ENCODE assay signal across 8 cellular contexts in the genomic region with DNA sequence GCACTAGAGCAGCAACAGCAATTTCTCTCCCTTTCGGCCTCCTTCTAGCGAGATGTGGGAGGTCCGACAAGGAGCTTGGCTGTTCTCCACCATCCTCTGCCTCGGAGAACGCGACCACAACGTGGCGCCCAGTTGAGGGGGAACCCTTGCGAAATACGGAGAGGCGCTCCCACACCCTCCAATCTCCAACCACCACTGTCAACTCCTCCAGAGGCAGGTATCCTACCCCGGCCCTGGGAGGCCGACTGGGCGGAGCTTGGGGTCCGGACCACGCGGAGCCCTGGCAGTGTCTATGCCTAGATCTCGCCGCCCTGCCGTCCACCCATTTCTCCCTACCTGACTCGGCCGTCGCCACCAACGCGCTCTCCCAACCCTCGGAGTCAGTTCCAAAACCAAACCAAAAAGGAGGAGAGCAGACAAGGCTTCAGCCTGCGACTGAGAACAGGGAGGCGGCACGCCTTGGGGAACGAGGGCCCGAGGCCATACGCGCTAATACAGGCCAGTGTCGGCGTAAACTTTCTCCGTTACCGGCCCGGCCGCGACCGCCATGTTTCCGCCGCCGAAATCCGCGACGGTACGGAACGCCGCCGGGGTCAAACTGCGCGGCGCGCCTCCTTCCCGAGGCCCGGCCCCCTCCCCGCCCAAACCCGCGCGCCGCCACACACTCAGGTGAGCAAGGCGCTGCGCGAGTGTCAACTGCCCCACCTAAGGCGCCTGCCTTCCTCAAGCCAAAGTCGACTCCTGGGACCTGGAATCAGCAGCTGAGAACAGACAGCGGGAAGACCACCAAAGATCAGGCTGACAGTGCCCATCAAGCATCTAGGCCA. TPM values are rescaled to one million over a fixed set of nuclear protein-coding genes. Genes with fewer than 3 reads are reported as not detected.
A peak's percentile ranks its signal among the peaks of the same experiment; 100 is the strongest.
DNase-seq lines count a peak whose midpoint lies in the region; ATAC-seq, FAIRE-seq and TF ChIP-seq lines count a peak whose summit lies in the region.

A gene with protein sequence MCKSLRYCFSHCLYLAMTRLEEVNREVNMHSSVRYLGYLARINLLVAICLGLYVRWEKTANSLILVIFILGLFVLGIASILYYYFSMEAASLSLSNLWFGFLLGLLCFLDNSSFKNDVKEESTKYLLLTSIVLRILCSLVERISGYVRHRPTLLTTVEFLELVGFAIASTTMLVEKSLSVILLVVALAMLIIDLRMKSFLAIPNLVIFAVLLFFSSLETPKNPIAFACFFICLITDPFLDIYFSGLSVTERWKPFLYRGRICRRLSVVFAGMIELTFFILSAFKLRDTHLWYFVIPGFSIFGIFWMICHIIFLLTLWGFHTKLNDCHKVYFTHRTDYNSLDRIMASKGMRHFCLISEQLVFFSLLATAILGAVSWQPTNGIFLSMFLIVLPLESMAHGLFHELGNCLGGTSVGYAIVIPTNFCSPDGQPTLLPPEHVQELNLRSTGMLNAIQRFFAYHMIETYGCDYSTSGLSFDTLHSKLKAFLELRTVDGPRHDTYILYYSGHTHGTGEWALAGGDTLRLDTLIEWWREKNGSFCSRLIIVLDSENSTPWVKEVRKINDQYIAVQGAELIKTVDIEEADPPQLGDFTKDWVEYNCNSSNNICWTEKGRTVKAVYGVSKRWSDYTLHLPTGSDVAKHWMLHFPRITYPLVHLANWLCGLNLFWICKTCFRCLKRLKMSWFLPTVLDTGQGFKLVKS (minus strand): TSS at position 570 of the 827 bp plus-strand sequence. CDS start 5,568 bp downstream, outside the sequence.

- H3K4me2 ChIP-seq in neural progenitor cell = peak within 1 kb of the TSS; percentile 82

- no peaks in the 10 kb centered on the region for H3K27me3 Mint-ChIP-seq in neural progenitor cell (ENCODE audit: insufficient read depth, low read depth)

- peak within 1 kb of the TSS; percentile 96 for H2AFZ ChIP-seq in neural progenitor cell (replicated peaks)

- H3K9ac ChIP-seq in neural progenitor cell = peak within 1 kb of the TSS; percentile 76
- H3K9ac ChIP-seq in stomach smooth muscle (ENCODE audit: low read length in 2 of 2) = peak within 1 kb of the TSS; percentile 91 to 98

- peaks cover 29% of the 10 kb centered on the region for H3K79me2 ChIP-seq in neural progenitor cell (ENCODE audit: low read depth)

- peaks cover 16% of the 10 kb centered on the region for H3K4me1 Mint-ChIP-seq in neural progenitor cell

- no peaks in the 10 kb centered on the region for H3K9me3 Mint-ChIP-seq in neural progenitor cell

- peak; percentile 96 for ATAC-seq in foreskin keratinocyte

- no peaks in the 10 kb centered on the region for H4K20me1 ChIP-seq in neural progenitor cell (ENCODE audit: low read depth)

- no peak for FAIRE-seq in H54 (lab: Jason Lieb, UNC)

- peak within 1 kb of the TSS; percentile 61 for H3K27ac Mint-ChIP-seq in neural progenitor cell

- peaks cover 12% of the 10 kb centered on the region for H3F3A ChIP-seq in neural progenitor cell (ENCODE audit: low read depth)

- H3K9me3 ChIP-seq in SJCRH30 (replicated peaks) (no peaks in the 10 kb centered on the region), neural progenitor cell (ENCODE audit: low read depth) (no peaks in the 10 kb centered on the region), stomach smooth muscle (ENCODE audit: control insufficient read depth in 2 of 2, low read length in 2 of 2) (no peaks in the 10 kb centered on the region)

- H3K36me3 ChIP-seq in SJCRH30 (no peaks in the 10 kb centered on the region), neural progenitor cell (no peaks in the 10 kb centered on the region), stomach smooth muscle (ENCODE audit: control insufficient read depth in 2 of 2, insufficient read depth in 2 of 2, low read length in 2 of 2) (no peaks in the 10 kb centered on the region)

- H3K27me3 ChIP-seq in SJCRH30 (no peaks in the 10 kb centered on the region), foreskin keratinocyte (no peaks in the 10 kb centered on the region), neural progenitor cell (no peaks in the 10 kb centered on the region), stomach smooth muscle (ENCODE audit: control insufficient read depth in 1 of 2, insufficient read depth in 2 of 2, low read length in 2 of 2) (no peaks in the 10 kb centered on the region)

- TF ChIP-seq POLR2A in H54 (IDR thresholded peaks at IDR 0.05; ENCODE audit: low read depth, low read length) = peak; percentile 82

- H3K4me3 ChIP-seq in SJCRH30 (peak within 1 kb of the TSS; percentile 80), neural progenitor cell (peak within 1 kb of the TSS; percentile 59), stomach smooth muscle (ENCODE audit: low read length in 2 of 2) (peak within 1 kb of the TSS; percentile 74 to 99)

- H3K4me1 ChIP-seq in SJCRH30 (0 out of 2 replicates have a peak, but pooled peaks cover 3% of the 10 kb centered on the region), foreskin keratinocyte (peaks cover 9% of the 10 kb centered on the region), neural progenitor cell (no peaks in the 10 kb centered on the region), stomach smooth muscle (ENCODE audit: control insufficient read depth, insufficient read depth, low read length) (peaks cover 11% of the 10 kb centered on the region)

- TF ChIP-seq CTCF in foreskin keratinocyte (conservative IDR thresholded peaks at IDR 0.05) (no peak), neural progenitor cell (IDR thresholded peaks at IDR 0.05) (no peak)

- H3K36me3 Mint-ChIP-seq in neural progenitor cell = peaks cover 6% of the 10 kb centered on the region

- H3K4me3 Mint-ChIP-seq in neural progenitor cell = peak within 1 kb of the TSS; percentile 91

- peak; percentile 84 for DNase-seq in ELR (ENCODE audit: low read depth)
- DNase-seq in H54 (ENCODE audit: insufficient read length, low spot score) = peak; percentile 33
- DNase-seq in LoVo (ENCODE audit: low spot score) = peak; percentile 88
- peak; percentile 87 for DNase-seq in SJCRH30
- peak; percentile 76 for DNase-seq in activated gamma-delta T cell treated with anti-CD3 and anti-CD28 coated beads, Interleukin-2, amount 50 U/mL, for 16 hours (ENCODE audit: low read depth)
- peak; percentile 70 to 87 for DNase-seq in foreskin keratinocyte
- DNase-seq in neural progenitor cell (ENCODE audit: low spot score) = peak; percentile 82

- H3K27ac ChIP-seq in SJCRH30 (peak within 1 kb of the TSS; percentile 88), foreskin keratinocyte (peak within 1 kb of the TSS; percentile 83), neural progenitor cell (peak within 1 kb of the TSS; percentile 83), stomach smooth muscle (ENCODE audit: low read length) (peak within 1 kb of the TSS; percentile 74)

RNA-seq across cellular contexts. Expression of the gene that starts here (rescaled TPM):
- 15.5 and 16.4 TPM in 2 replicates for total RNA-seq in SJCRH30 (2014; rRNA removed; shearing (Covaris generic))
- total RNA-seq in foreskin keratinocyte (13.9 and 16.3 TPM in 2 replicates), neural progenitor cell (ENCODE audit: low replicate concordance) (18.3 and 29.4 TPM in 2 replicates)
- 3.6 and 4.2 TPM in 2 replicates for polyA plus RNA-seq in foreskin keratinocyte

Comparison
In these comparisons a context has a peak if more than half of its experiments do, and no peak if none do; other contexts are left out.
1. Peak in every context shown above with its lines: DNase-seq, ATAC-seq, H3K4me3 ChIP-seq and H3K27ac ChIP-seq.
2. DNase-seq: peak in every context shown above with its lines; median percentile 88 in LoVo; 87 in SJCRH30; 84 in ELR; 82 in neural progenitor cell; 78 in foreskin keratinocyte; 76 in activated gamma-delta T cell treated with anti-CD3 and anti-CD28 coated beads, Interleukin-2, amount 50 U/mL, for 16 hours; 33 in H54.